ENCODE assay signal across 1 cellular context in genomic region chr6:12348530-12349511, GRCh38.
TF ChIP-seq lines count a peak whose summit lies in the region.

No MANE protein-coding gene starts in this region.

TF ChIP-seq in endothelial cell of umbilical vein, 7 proteins besides CTCF, POLR2A, EP300 and RAD21 (continued from another document):
- TF ChIP-seq GATA2 (IDR thresholded peaks at IDR 0.05; ENCODE audit: insufficient read depth, insufficient read length, low read depth, low read length) (peak; percentile 28), MYC (IDR thresholded peaks at IDR 0.05; ENCODE audit: low read depth, low read length) (no peak), EZH2 (IDR thresholded peaks at IDR 0.05; ENCODE audit: borderline replicate concordance, low read depth, low read length, severe bottlenecking) (no peak), POLR2AphosphoS5 (IDR thresholded peaks at IDR 0.05; ENCODE audit: insufficient read depth, low read depth, low read length) (peak; percentile 49)
